In the genomic region with DNA sequence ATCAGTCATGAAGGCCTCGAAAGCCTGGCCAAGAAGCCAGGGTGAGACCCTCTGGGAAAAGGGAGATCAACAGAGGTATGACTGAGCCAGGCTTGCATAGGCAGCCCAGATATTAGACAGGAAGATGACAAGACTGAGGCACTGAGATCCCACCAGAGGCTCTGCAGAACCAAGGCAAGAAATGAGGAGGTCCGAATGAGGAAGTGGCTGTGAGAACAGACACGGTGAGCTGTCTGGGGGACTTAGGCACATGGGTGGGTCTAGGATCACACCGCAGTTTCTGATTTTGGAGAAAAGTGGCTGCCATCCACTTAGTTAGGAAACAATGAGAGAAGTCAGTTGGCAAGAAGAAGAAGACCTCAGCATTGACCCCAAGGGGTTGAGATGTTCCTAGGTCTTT, we compare ENCODE assay signal across 25 cellular contexts. TPM values are rescaled to one million over a fixed set of nuclear protein-coding genes. Genes with fewer than 3 reads are reported as not detected.
"Had no signal": no experiment of that assay in that cellular context is flagged by ENCODE, and none has a peak within 500 bp of the region (broad histone marks: within the 10 kb centered on the region; RNA-seq: fewer than 3 reads in every experiment).

No MANE protein-coding gene starts in this region.

- H3K4me1 ChIP-seq: tibial artery, upper lobe of right lung, vagina had no signal

- H3K27ac ChIP-seq: coronary artery, ovary, tibial artery, upper lobe of right lung, vagina had no signal

- H3K4me3 ChIP-seq: coronary artery, mucosa of descending colon, ovary, smooth muscle cell, tibial artery, upper lobe of right lung, vagina had no signal

- H3K36me3 Mint-ChIP-seq: naive thymus-derived CD8-positive, alpha-beta T cell; stimulated activated effector memory CD8-positive, alpha-beta T cell treated with anti-CD3 and anti-CD28 coated beads, Interleukin-12 subunit alpha, Interleukin-12 subunit beta, amount 100 ng/mL, for 72 hours had no signal

- ATAC-seq: left lobe of liver; mucosa of descending colon; naive thymus-derived CD8-positive, alpha-beta T cell; right cardiac atrium; stimulated activated effector memory CD8-positive, alpha-beta T cell treated with anti-CD3 and anti-CD28 coated beads, Interleukin-12 subunit alpha, Interleukin-12 subunit beta, amount 100 ng/mL, for 72 hours; stimulated activated naive CD8-positive, alpha-beta T cell treated with anti-CD3 and anti-CD28 coated beads, Interleukin-15, Interleukin-2, amounts not matched to agents 100 U/mL and 50 U/mL, for 24 hours; upper lobe of right lung had no signal

- H3K4me2 ChIP-seq: smooth muscle cell had no signal

- H3K36me3 ChIP-seq: ovary, tibial artery, upper lobe of right lung, vagina had no signal

- FAIRE-seq: endothelial cell of umbilical vein had no signal

- H3K27me3 ChIP-seq: ovary, tibial artery, upper lobe of right lung, vagina had no signal

- H3K9me3 ChIP-seq: mucosa of descending colon, ovary, tibial artery, upper lobe of right lung, vagina had no signal

- H3K4me3 Mint-ChIP-seq: endodermal cell; naive thymus-derived CD8-positive, alpha-beta T cell; neural crest cell; stimulated activated effector memory CD8-positive, alpha-beta T cell treated with anti-CD3 and anti-CD28 coated beads, Interleukin-12 subunit alpha, Interleukin-12 subunit beta, amount 100 ng/mL, for 72 hours had no signal

- DNase-seq: effector CD4-positive, alpha-beta T cell; endodermal cell; erythroblast; foreskin melanocyte; hypothalamus; islet precursor cell; mammary epithelial cell; mucosa of descending colon; naive thymus-derived CD8-positive, alpha-beta T cell; ovary; right cardiac atrium; stimulated activated CD4-positive, alpha-beta T cell treated with anti-CD3 and anti-CD28 coated beads, Interleukin-4, amount 100 ng/mL, for 1 hour; stimulated activated CD8-positive, alpha-beta memory T cell treated with anti-CD3 and anti-CD28 coated beads, Interleukin-4, amount 100 ng/mL, for 48 hours; stimulated activated naive CD8-positive, alpha-beta T cell treated with anti-CD3 and anti-CD28 coated beads, Interleukin-15, Interleukin-2, amounts not matched to agents 100 U/mL and 50 U/mL, for 24 hours; tibial artery; upper lobe of right lung had no signal

- H3K4me1 Mint-ChIP-seq: endodermal cell; neural crest cell; stimulated activated effector memory CD8-positive, alpha-beta T cell treated with anti-CD3 and anti-CD28 coated beads, Interleukin-12 subunit alpha, Interleukin-12 subunit beta, amount 100 ng/mL, for 72 hours had no signal

- H3K27me3 Mint-ChIP-seq: progenitor cell of endocrine pancreas had no signal

- H3K27ac Mint-ChIP-seq: endodermal cell; progenitor cell of endocrine pancreas; stimulated activated effector memory CD8-positive, alpha-beta T cell treated with anti-CD3 and anti-CD28 coated beads, Interleukin-12 subunit alpha, Interleukin-12 subunit beta, amount 100 ng/mL, for 72 hours had no signal

- H3K9me3 Mint-ChIP-seq: endodermal cell; naive thymus-derived CD8-positive, alpha-beta T cell; neural crest cell; stimulated activated effector memory CD8-positive, alpha-beta T cell treated with anti-CD3 and anti-CD28 coated beads, Interleukin-12 subunit alpha, Interleukin-12 subunit beta, amount 100 ng/mL, for 72 hours had no signal

RNA-seq across cellular contexts. Expression of a gene that starts 31.5 kb away (rescaled TPM):
- total RNA-seq: dermis microvascular lymphatic vessel endothelial cell; endothelial cell of umbilical vein; naive thymus-derived CD8-positive, alpha-beta T cell; vagina had no signal
- polyA plus RNA-seq: endothelial cell of umbilical vein, mammary epithelial cell had no signal

RNA-seq across cellular contexts. Expression of a gene that starts 47.9 kb away (rescaled TPM):
- total RNA-seq: neural crest cell had no signal
